ENCODE assay signal across 2 cellular contexts in the genomic region with DNA sequence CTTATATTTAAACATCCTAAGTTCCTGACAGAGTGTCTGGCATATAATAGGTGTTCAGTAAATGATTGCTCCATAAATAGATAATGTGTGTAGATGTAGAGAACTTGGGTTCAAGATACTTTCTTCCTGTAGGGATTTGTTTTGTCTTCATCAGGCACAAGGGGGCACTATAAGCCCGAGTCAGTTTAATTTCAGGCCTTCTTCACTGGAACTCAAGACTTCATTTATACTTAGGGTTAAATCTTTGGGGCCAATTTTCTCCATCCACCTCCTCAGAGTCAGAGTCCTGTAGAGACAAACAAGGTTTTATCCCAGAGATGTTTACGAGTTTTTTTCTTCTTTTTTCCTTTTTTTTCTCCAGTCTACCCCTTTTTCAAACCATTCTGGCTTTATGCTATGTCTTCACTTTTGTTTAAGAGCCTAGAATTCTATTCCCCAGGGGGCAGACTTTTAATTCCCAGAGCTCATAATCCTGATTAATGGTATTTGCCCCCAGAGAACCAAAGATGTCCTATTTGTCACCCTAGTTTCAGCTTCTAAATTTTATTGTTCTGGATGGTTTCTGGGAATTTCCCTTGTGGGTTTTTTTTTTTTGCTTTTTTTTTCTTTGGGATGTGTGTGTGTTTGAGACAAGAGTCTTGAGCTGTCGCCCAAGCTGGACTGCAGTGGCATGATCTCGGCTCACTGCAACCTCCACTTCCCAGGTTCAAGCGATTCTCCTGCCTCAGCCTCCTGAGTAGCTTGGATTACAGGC.
TF ChIP-seq lines count a peak whose summit lies in the region.

No MANE protein-coding gene starts in this region.

TF ChIP-seq in K562, 482 proteins besides CTCF, POLR2A, EP300 and RAD21 (continued from another document and continues in another):
- TF ChIP-seq, protein P1, sequence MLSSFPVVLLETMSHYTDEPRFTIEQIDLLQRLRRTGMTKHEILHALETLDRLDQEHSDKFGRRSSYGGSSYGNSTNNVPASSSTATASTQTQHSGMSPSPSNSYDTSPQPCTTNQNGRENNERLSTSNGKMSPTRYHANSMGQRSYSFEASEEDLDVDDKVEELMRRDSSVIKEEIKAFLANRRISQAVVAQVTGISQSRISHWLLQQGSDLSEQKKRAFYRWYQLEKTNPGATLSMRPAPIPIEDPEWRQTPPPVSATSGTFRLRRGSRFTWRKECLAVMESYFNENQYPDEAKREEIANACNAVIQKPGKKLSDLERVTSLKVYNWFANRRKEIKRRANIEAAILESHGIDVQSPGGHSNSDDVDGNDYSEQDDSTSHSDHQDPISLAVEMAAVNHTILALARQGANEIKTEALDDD (IDR thresholded peaks at IDR 0.05): no peak
- TF ChIP-seq TEAD2 (tag; IDR thresholded peaks at IDR 0.05) (no peak), NBN (IDR thresholded peaks at IDR 0.05; ENCODE audit: low read depth) (peak; percentile 51), MYBL2 (IDR thresholded peaks at IDR 0.05; ENCODE audit: low read depth) (no peak), MYBL2 (CRISPR knock-in tag; IDR thresholded peaks at IDR 0.05; ENCODE audit: borderline replicate concordance) (no peak), RBM39 (optimal IDR thresholded peaks at IDR 0.05; ENCODE audit: low read depth, low read length) (no peak), ZNF75A (CRISPR knock-in tag; IDR thresholded peaks at IDR 0.05) (no peak), TOE1 (IDR thresholded peaks at IDR 0.05; ENCODE audit: borderline replicate concordance) (peak; percentile 23; the same call in 1 of the 2 replicates), TOE1 (CRISPR knock-in tag; IDR thresholded peaks at IDR 0.05; ENCODE audit: borderline replicate concordance, low read depth) (no peak), TAL1 (IDR thresholded peaks at IDR 0.05) (no peak), HNRNPUL1 (IDR thresholded peaks at IDR 0.05; ENCODE audit: low read length) (no peak)
- TF ChIP-seq, protein P2, sequence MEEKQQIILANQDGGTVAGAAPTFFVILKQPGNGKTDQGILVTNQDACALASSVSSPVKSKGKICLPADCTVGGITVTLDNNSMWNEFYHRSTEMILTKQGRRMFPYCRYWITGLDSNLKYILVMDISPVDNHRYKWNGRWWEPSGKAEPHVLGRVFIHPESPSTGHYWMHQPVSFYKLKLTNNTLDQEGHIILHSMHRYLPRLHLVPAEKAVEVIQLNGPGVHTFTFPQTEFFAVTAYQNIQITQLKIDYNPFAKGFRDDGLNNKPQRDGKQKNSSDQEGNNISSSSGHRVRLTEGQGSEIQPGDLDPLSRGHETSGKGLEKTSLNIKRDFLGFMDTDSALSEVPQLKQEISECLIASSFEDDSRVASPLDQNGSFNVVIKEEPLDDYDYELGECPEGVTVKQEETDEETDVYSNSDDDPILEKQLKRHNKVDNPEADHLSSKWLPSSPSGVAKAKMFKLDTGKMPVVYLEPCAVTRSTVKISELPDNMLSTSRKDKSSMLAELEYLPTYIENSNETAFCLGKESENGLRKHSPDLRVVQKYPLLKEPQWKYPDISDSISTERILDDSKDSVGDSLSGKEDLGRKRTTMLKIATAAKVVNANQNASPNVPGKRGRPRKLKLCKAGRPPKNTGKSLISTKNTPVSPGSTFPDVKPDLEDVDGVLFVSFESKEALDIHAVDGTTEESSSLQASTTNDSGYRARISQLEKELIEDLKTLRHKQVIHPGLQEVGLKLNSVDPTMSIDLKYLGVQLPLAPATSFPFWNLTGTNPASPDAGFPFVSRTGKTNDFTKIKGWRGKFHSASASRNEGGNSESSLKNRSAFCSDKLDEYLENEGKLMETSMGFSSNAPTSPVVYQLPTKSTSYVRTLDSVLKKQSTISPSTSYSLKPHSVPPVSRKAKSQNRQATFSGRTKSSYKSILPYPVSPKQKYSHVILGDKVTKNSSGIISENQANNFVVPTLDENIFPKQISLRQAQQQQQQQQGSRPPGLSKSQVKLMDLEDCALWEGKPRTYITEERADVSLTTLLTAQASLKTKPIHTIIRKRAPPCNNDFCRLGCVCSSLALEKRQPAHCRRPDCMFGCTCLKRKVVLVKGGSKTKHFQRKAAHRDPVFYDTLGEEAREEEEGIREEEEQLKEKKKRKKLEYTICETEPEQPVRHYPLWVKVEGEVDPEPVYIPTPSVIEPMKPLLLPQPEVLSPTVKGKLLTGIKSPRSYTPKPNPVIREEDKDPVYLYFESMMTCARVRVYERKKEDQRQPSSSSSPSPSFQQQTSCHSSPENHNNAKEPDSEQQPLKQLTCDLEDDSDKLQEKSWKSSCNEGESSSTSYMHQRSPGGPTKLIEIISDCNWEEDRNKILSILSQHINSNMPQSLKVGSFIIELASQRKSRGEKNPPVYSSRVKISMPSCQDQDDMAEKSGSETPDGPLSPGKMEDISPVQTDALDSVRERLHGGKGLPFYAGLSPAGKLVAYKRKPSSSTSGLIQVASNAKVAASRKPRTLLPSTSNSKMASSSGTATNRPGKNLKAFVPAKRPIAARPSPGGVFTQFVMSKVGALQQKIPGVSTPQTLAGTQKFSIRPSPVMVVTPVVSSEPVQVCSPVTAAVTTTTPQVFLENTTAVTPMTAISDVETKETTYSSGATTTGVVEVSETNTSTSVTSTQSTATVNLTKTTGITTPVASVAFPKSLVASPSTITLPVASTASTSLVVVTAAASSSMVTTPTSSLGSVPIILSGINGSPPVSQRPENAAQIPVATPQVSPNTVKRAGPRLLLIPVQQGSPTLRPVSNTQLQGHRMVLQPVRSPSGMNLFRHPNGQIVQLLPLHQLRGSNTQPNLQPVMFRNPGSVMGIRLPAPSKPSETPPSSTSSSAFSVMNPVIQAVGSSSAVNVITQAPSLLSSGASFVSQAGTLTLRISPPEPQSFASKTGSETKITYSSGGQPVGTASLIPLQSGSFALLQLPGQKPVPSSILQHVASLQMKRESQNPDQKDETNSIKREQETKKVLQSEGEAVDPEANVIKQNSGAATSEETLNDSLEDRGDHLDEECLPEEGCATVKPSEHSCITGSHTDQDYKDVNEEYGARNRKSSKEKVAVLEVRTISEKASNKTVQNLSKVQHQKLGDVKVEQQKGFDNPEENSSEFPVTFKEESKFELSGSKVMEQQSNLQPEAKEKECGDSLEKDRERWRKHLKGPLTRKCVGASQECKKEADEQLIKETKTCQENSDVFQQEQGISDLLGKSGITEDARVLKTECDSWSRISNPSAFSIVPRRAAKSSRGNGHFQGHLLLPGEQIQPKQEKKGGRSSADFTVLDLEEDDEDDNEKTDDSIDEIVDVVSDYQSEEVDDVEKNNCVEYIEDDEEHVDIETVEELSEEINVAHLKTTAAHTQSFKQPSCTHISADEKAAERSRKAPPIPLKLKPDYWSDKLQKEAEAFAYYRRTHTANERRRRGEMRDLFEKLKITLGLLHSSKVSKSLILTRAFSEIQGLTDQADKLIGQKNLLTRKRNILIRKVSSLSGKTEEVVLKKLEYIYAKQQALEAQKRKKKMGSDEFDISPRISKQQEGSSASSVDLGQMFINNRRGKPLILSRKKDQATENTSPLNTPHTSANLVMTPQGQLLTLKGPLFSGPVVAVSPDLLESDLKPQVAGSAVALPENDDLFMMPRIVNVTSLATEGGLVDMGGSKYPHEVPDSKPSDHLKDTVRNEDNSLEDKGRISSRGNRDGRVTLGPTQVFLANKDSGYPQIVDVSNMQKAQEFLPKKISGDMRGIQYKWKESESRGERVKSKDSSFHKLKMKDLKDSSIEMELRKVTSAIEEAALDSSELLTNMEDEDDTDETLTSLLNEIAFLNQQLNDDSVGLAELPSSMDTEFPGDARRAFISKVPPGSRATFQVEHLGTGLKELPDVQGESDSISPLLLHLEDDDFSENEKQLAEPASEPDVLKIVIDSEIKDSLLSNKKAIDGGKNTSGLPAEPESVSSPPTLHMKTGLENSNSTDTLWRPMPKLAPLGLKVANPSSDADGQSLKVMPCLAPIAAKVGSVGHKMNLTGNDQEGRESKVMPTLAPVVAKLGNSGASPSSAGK (IDR thresholded peaks at IDR 0.05): peak; percentile 30; the same call in 1 of the 2 replicates

TF ChIP-seq in HepG2, 621 proteins besides CTCF, POLR2A, EP300 and RAD21 (continued from another document):
- TF ChIP-seq, protein P3, sequence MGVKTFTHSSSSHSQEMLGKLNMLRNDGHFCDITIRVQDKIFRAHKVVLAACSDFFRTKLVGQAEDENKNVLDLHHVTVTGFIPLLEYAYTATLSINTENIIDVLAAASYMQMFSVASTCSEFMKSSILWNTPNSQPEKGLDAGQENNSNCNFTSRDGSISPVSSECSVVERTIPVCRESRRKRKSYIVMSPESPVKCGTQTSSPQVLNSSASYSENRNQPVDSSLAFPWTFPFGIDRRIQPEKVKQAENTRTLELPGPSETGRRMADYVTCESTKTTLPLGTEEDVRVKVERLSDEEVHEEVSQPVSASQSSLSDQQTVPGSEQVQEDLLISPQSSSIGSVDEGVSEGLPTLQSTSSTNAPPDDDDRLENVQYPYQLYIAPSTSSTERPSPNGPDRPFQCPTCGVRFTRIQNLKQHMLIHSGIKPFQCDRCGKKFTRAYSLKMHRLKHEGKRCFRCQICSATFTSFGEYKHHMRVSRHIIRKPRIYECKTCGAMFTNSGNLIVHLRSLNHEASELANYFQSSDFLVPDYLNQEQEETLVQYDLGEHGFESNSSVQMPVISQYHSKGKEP (CRISPR knock-in tag; IDR thresholded peaks at IDR 0.05): no peak
- TF ChIP-seq, protein P4, sequence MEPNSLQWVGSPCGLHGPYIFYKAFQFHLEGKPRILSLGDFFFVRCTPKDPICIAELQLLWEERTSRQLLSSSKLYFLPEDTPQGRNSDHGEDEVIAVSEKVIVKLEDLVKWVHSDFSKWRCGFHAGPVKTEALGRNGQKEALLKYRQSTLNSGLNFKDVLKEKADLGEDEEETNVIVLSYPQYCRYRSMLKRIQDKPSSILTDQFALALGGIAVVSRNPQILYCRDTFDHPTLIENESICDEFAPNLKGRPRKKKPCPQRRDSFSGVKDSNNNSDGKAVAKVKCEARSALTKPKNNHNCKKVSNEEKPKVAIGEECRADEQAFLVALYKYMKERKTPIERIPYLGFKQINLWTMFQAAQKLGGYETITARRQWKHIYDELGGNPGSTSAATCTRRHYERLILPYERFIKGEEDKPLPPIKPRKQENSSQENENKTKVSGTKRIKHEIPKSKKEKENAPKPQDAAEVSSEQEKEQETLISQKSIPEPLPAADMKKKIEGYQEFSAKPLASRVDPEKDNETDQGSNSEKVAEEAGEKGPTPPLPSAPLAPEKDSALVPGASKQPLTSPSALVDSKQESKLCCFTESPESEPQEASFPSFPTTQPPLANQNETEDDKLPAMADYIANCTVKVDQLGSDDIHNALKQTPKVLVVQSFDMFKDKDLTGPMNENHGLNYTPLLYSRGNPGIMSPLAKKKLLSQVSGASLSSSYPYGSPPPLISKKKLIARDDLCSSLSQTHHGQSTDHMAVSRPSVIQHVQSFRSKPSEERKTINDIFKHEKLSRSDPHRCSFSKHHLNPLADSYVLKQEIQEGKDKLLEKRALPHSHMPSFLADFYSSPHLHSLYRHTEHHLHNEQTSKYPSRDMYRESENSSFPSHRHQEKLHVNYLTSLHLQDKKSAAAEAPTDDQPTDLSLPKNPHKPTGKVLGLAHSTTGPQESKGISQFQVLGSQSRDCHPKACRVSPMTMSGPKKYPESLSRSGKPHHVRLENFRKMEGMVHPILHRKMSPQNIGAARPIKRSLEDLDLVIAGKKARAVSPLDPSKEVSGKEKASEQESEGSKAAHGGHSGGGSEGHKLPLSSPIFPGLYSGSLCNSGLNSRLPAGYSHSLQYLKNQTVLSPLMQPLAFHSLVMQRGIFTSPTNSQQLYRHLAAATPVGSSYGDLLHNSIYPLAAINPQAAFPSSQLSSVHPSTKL (CRISPR knock-in tag; IDR thresholded peaks at IDR 0.05): 0 out of 2 replicates have a peak, but pooled peaks have one; percentile 20
- TF ChIP-seq, protein P5, sequence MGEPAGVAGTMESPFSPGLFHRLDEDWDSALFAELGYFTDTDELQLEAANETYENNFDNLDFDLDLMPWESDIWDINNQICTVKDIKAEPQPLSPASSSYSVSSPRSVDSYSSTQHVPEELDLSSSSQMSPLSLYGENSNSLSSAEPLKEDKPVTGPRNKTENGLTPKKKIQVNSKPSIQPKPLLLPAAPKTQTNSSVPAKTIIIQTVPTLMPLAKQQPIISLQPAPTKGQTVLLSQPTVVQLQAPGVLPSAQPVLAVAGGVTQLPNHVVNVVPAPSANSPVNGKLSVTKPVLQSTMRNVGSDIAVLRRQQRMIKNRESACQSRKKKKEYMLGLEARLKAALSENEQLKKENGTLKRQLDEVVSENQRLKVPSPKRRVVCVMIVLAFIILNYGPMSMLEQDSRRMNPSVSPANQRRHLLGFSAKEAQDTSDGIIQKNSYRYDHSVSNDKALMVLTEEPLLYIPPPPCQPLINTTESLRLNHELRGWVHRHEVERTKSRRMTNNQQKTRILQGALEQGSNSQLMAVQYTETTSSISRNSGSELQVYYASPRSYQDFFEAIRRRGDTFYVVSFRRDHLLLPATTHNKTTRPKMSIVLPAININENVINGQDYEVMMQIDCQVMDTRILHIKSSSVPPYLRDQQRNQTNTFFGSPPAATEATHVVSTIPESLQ (CRISPR knock-in tag; conservative IDR thresholded peaks at IDR 0.05): 0 out of 2 replicates have a peak, but pooled peaks have one; percentile 48
- TF ChIP-seq STAG1 (CRISPR knock-in tag; IDR thresholded peaks at IDR 0.05) (peak; percentile 87), ZBTB3 (CRISPR knock-in tag; IDR thresholded peaks at IDR 0.05; ENCODE audit: borderline replicate concordance, low read depth) (no peak)
- TF ChIP-seq, protein P6, sequence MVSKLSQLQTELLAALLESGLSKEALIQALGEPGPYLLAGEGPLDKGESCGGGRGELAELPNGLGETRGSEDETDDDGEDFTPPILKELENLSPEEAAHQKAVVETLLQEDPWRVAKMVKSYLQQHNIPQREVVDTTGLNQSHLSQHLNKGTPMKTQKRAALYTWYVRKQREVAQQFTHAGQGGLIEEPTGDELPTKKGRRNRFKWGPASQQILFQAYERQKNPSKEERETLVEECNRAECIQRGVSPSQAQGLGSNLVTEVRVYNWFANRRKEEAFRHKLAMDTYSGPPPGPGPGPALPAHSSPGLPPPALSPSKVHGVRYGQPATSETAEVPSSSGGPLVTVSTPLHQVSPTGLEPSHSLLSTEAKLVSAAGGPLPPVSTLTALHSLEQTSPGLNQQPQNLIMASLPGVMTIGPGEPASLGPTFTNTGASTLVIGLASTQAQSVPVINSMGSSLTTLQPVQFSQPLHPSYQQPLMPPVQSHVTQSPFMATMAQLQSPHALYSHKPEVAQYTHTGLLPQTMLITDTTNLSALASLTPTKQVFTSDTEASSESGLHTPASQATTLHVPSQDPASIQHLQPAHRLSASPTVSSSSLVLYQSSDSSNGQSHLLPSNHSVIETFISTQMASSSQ (IDR thresholded peaks at IDR 0.05; ENCODE audit: low read depth): 0 out of 2 replicates have a peak, but pooled peaks have one; percentile 10
- TF ChIP-seq, protein P6 (CRISPR knock-in tag; IDR thresholded peaks at IDR 0.05; ENCODE audit: borderline replicate concordance): no peak
